Comparison of ENCODE assay signal across 16 cellular contexts in genomic region chr4:109215511-109215910, GRCh38.
"Had no signal": no experiment of that assay in that cellular context is flagged by ENCODE, and none has a peak within 500 bp of the region (broad histone marks: within the 10 kb centered on the region; RNA-seq: fewer than 3 reads in every experiment).

No MANE protein-coding gene starts in this region.

- H3K4me3 ChIP-seq: coronary artery, gastrocnemius medialis, sigmoid colon, skin epidermis, spleen, testis, tibial artery had no signal

- H3K36me3 ChIP-seq: gastrocnemius medialis, neutrophil, sigmoid colon, spleen, tibial artery had no signal

- H3K79me2 ChIP-seq: parathyroid adenoma had no signal

- H3K9me3 ChIP-seq: gastrocnemius medialis, neutrophil, sigmoid colon, spleen, testis, tibial artery had no signal

- H3K27ac ChIP-seq: coronary artery, neutrophil, parathyroid adenoma, sigmoid colon, skin epidermis, spleen, testis, tibial artery had no signal

- H2AFZ ChIP-seq: parathyroid adenoma had no signal

- H3K9ac ChIP-seq: parathyroid adenoma had no signal

- DNase-seq: effector memory CD8-positive, alpha-beta T cell; gastrocnemius medialis; head of caudate nucleus; natural killer cell; right cardiac atrium; sigmoid colon; spleen; stimulated activated CD4-positive, alpha-beta T cell treated with anti-CD3 and anti-CD28 coated beads, Interleukin-4, amount 100 ng/mL, for 4 hours; stimulated activated naive CD8-positive, alpha-beta T cell treated with anti-CD3 and anti-CD28 coated beads, Interleukin-15, Interleukin-2, amounts not matched to agents 100 U/mL and 50 U/mL, for 24 hours; substantia nigra; testis; tibial artery had no signal

- H3K4me1 ChIP-seq: parathyroid adenoma, spleen, testis had no signal

- H3K27me3 ChIP-seq: gastrocnemius medialis, neutrophil, sigmoid colon, spleen, testis, tibial artery had no signal
